ENCODE assay signal across 25 cellular contexts in genomic region chr16:142405-142804, GRCh38. TPM values are rescaled to one million over a fixed set of nuclear protein-coding genes. Genes with fewer than 3 reads are reported as not detected.
DNase-seq lines count a peak whose midpoint lies in the region; ATAC-seq and TF ChIP-seq lines count a peak whose summit lies in the region.
"Had no signal": no experiment of that assay in that cellular context is flagged by ENCODE, and none has a peak within 500 bp of the region (broad histone marks: within the 10 kb centered on the region; RNA-seq: fewer than 3 reads in every experiment).

No MANE protein-coding gene starts in this region.

- no peaks in the 10 kb centered on the region for H3K9me3 ChIP-seq in mucosa of descending colon
- H3K9me3 ChIP-seq: BE2C, SJCRH30 had no signal

- no peaks in the 10 kb centered on the region for H3K36me3 ChIP-seq in mucosa of descending colon (ENCODE audit: low read depth)
- H3K36me3 ChIP-seq: BE2C, SJCRH30 had no signal

- DNase-seq in SK-MEL-5 (ENCODE audit: low read depth, low spot score) (peak; percentile 55), globus pallidus (ENCODE audit: low spot score) (peak; percentile 41), pons (ENCODE audit: low spot score) (peak; percentile 58), DMS 273 (lab: John Stamatoyannopoulos, UW; ENCODE audit: unreplicated experiment) (no peak), NCI-H187 treated with DMSO at 0.1 percent for 48 hours (lab: John Stamatoyannopoulos, UW) (no peak), mucosa of descending colon (no peak)
- DNase-seq: BE2C; Calu3; DMS153; DND-41; NCI-H1105 treated with DMSO at 0.1 percent for 48 hours; NCI-H146; NCI-H2029; NCI-H446 treated with DMSO at 0.1 percent for 48 hours; NCI-H526; NCI-H82; NK-92 treated with Interleukin-12 subunit alpha and Interleukin-12 subunit beta, amount 100 ng/mL, for 24 hours; PC-9; SJCRH30 had no signal

- no peak for ATAC-seq in GM18867 (IDR thresholded peaks at IDR 0.05; ENCODE audit: unreplicated experiment)
- ATAC-seq in mucosa of descending colon = no peak
- ATAC-seq: Right ventricle myocardium inferior had no signal

- in situ Hi-C loops in SK-MEL-5 (cut with HindIII; ENCODE audit: low pct_unique_long_range_greater_than_20kb, low sequenced_read_pairs) = no loop called here

- H3K4me1 ChIP-seq in mucosa of descending colon (ENCODE audit: low read depth) = no peaks in the 10 kb centered on the region
- H3K4me1 ChIP-seq: BE2C, SJCRH30 had no signal

- intact Hi-C loops in mucosa of descending colon (cut with DNase I, micrococcal nuclease) = no loop called here

- TF ChIP-seq CTCF in mucosa of descending colon (IDR thresholded peaks at IDR 0.05) = no peak

- H3K4me3 ChIP-seq in mucosa of descending colon = no peak overlapping the region
- H3K4me3 ChIP-seq: PC-9, SJCRH30 had no signal

RNA-seq across cellular contexts. Expression of gene NPRL3, which starts 3.9 kb away (rescaled TPM):
- 4.1 and 5.6 TPM in 2 replicates for total RNA-seq in SK-MEL-5 (2014; rRNA removed; shearing (Covaris generic))
- polyA plus RNA-seq in SK-MEL-5 (2015; cell fraction: cytosol; rRNA removed) = 57.6 and 81.1 TPM in 2 replicates
- polyA plus RNA-seq in SK-MEL-5 (2015; cell fraction: nucleus; rRNA removed) = 42.2 and 68.1 TPM in 2 replicates
- total RNA-seq in mucosa of descending colon = 10 to 100 TPM; 20.0 to 27.0 (median 21.0) TPM

RNA-seq across cellular contexts. Expression of gene HBZ, which starts 10.0 kb away (rescaled TPM):
- not detected in 2 replicates for total RNA-seq in SK-MEL-5 (2014; rRNA removed; shearing (Covaris generic))
- polyA plus RNA-seq in SK-MEL-5 (2015; cell fraction: cytosol; rRNA removed) = not detected in 2 replicates
- not detected in 2 replicates for polyA plus RNA-seq in SK-MEL-5 (2015; cell fraction: nucleus; rRNA removed)
- total RNA-seq in mucosa of descending colon = under 1 TPM in 1 of 3 donors, not detected in 2; 0.41 TPM
- total RNA-seq: Calu3, LHCN-M2, MCF 10A, PC-9, Right ventricle myocardium inferior, RPMI7951, SJCRH30 had no signal
- polyA plus RNA-seq: CD14-positive monocyte had no signal

RNA-seq across cellular contexts. Expression of gene HBM, which starts 23.4 kb away (rescaled TPM):
- total RNA-seq in SK-MEL-5 (2014; rRNA removed; shearing (Covaris generic)) = not detected in 2 replicates
- not detected in 2 replicates for polyA plus RNA-seq in SK-MEL-5 (2015; cell fraction: cytosol; rRNA removed)
- not detected in 2 replicates for polyA plus RNA-seq in SK-MEL-5 (2015; cell fraction: nucleus; rRNA removed)
- total RNA-seq in mucosa of descending colon = not detected
- total RNA-seq: Calu3, LHCN-M2, MCF 10A, PC-9, Right ventricle myocardium inferior, RPMI7951, SJCRH30 had no signal
- polyA plus RNA-seq: CD14-positive monocyte had no signal

RNA-seq across cellular contexts. Expression of gene HBA2, which starts 30.3 kb away (rescaled TPM):
- not detected in 2 replicates for total RNA-seq in SK-MEL-5 (2014; rRNA removed; shearing (Covaris generic))
- polyA plus RNA-seq in SK-MEL-5 (2015; cell fraction: cytosol; rRNA removed) = not detected in 2 replicates
- polyA plus RNA-seq in SK-MEL-5 (2015; cell fraction: nucleus; rRNA removed) = not detected in 2 replicates
- total RNA-seq in mucosa of descending colon = 1 to 10 TPM in 2 of 3 donors, not detected in 1; 2.9 to 3.4 TPM
- total RNA-seq: Calu3, LHCN-M2, MCF 10A, PC-9, RPMI7951, SJCRH30 had no signal

RNA-seq across cellular contexts. Expression of gene HBA1, which starts 34.1 kb away (rescaled TPM):
- not detected in 2 replicates for total RNA-seq in SK-MEL-5 (2014; rRNA removed; shearing (Covaris generic))
- not detected in 2 replicates for polyA plus RNA-seq in SK-MEL-5 (2015; cell fraction: cytosol; rRNA removed)
- not detected in 2 replicates for polyA plus RNA-seq in SK-MEL-5 (2015; cell fraction: nucleus; rRNA removed)
- 1 to 10 TPM in 2 of 3 donors, not detected in 1; 4.3 to 8.5 TPM for total RNA-seq in mucosa of descending colon
- total RNA-seq: Calu3, LHCN-M2, PC-9, RPMI7951, SJCRH30 had no signal

Comparison
In these comparisons a context has a peak if more than half of its experiments do, and no peak if none do; other contexts are left out.
1. DNase-seq: peak in SK-MEL-5 (single experiment), globus pallidus (single experiment) and pons (single experiment); none in DMS 273 (single experiment), NCI-H187 treated with DMSO at 0.1 percent for 48 hours (single experiment) and mucosa of descending colon (0 of 3).